ENCODE assay signal across 30 cellular contexts in genomic region chr2:167972020-167972419, GRCh38.
"Had no signal": no experiment of that assay in that cellular context is flagged by ENCODE, and none has a peak within 500 bp of the region (broad histone marks: within the 10 kb centered on the region; RNA-seq: fewer than 3 reads in every experiment).

No MANE protein-coding gene starts in this region.

- H3K9me3 ChIP-seq: ovary, right lobe of liver, testis, tibial nerve, vagina had no signal

- H3K27me3 ChIP-seq: neutrophil, ovary, right lobe of liver, sigmoid colon, suprapubic skin, testis, tibial nerve, upper lobe of left lung, vagina had no signal

- H3K36me3 Mint-ChIP-seq: stimulated activated effector memory CD8-positive, alpha-beta T cell treated with anti-CD3 and anti-CD28 coated beads, Interleukin-12 subunit alpha, Interleukin-12 subunit beta, amount 100 ng/mL, for 72 hours had no signal

- ATAC-seq: naive thymus-derived CD8-positive, alpha-beta T cell; natural killer cell treated with Interleukin-12 subunit alpha and Interleukin-12 subunit beta and Interleukin-15 and Interleukin-18, amount 100 ng/mL, for 72 hours; psoas muscle; right cardiac atrium; right lobe of liver; stimulated activated effector memory CD8-positive, alpha-beta T cell treated with anti-CD3 and anti-CD28 coated beads, Interleukin-12 subunit alpha, Interleukin-12 subunit beta, amount 100 ng/mL, for 72 hours; stimulated activated naive B cell treated with anti-CD40 and anti-IgM and Interleukin-4, amounts not matched to agents 10 μg/mL and 1 μg/mL and 100 μg/mL, for 72 hours; stimulated activated naive CD8-positive, alpha-beta T cell treated with anti-CD3 and anti-CD28 coated beads, Interleukin-15, amount 100 ng/mL, for 72 hours had no signal

- H3K27me3 Mint-ChIP-seq: naive thymus-derived CD8-positive, alpha-beta T cell; natural killer cell treated with Interleukin-12 subunit alpha and Interleukin-12 subunit beta and Interleukin-15 and Interleukin-18, amount 100 ng/mL, for 72 hours; progenitor cell of endocrine pancreas; stimulated activated naive B cell treated with anti-CD40 and anti-IgM and Interleukin-4, amounts not matched to agents 10 μg/mL and 1 μg/mL and 100 μg/mL, for 72 hours; stimulated activated naive CD8-positive, alpha-beta T cell treated with anti-CD3 and anti-CD28 coated beads, Interleukin-15, amount 100 ng/mL, for 72 hours had no signal

- H3K27ac Mint-ChIP-seq: naive thymus-derived CD8-positive, alpha-beta T cell; nephron progenitor cell; progenitor cell of endocrine pancreas; stimulated activated effector memory CD8-positive, alpha-beta T cell treated with anti-CD3 and anti-CD28 coated beads, Interleukin-12 subunit alpha, Interleukin-12 subunit beta, amount 100 ng/mL, for 72 hours; stimulated activated naive B cell treated with anti-CD40 and anti-IgM and Interleukin-4, amounts not matched to agents 10 μg/mL and 1 μg/mL and 100 μg/mL, for 72 hours; stimulated activated naive CD8-positive, alpha-beta T cell treated with anti-CD3 and anti-CD28 coated beads, Interleukin-15, amount 100 ng/mL, for 72 hours had no signal

- H3K9ac ChIP-seq: parathyroid adenoma had no signal

- H3K4me1 ChIP-seq: parathyroid adenoma, psoas muscle, right lobe of liver, suprapubic skin, testis, tibial nerve, upper lobe of left lung had no signal

- H3K4me1 Mint-ChIP-seq: stimulated activated naive CD8-positive, alpha-beta T cell treated with anti-CD3 and anti-CD28 coated beads, Interleukin-15, amount 100 ng/mL, for 72 hours had no signal

- H3K79me2 ChIP-seq: parathyroid adenoma had no signal

- H3K27ac ChIP-seq: neutrophil, ovary, parathyroid adenoma, psoas muscle, right lobe of liver, sigmoid colon, suprapubic skin, testis, tibial nerve, upper lobe of left lung, vagina had no signal

- H3K36me3 ChIP-seq: neutrophil, ovary, right lobe of liver, sigmoid colon, suprapubic skin, upper lobe of left lung, vagina had no signal

- H3K9me3 Mint-ChIP-seq: natural killer cell treated with Interleukin-12 subunit alpha and Interleukin-12 subunit beta and Interleukin-15 and Interleukin-18, amount 100 ng/mL, for 72 hours; stimulated activated effector memory CD8-positive, alpha-beta T cell treated with anti-CD3 and anti-CD28 coated beads, Interleukin-12 subunit alpha, Interleukin-12 subunit beta, amount 100 ng/mL, for 72 hours had no signal

- H3K4me3 Mint-ChIP-seq: naive thymus-derived CD8-positive, alpha-beta T cell; natural killer cell treated with Interleukin-12 subunit alpha and Interleukin-12 subunit beta and Interleukin-15 and Interleukin-18, amount 100 ng/mL, for 72 hours; nephron progenitor cell; neural crest cell; stimulated activated effector memory CD8-positive, alpha-beta T cell treated with anti-CD3 and anti-CD28 coated beads, Interleukin-12 subunit alpha, Interleukin-12 subunit beta, amount 100 ng/mL, for 72 hours; stimulated activated naive B cell treated with anti-CD40 and anti-IgM and Interleukin-4, amounts not matched to agents 10 μg/mL and 1 μg/mL and 100 μg/mL, for 72 hours; stimulated activated naive CD8-positive, alpha-beta T cell treated with anti-CD3 and anti-CD28 coated beads, Interleukin-15, amount 100 ng/mL, for 72 hours had no signal

- DNase-seq: naive thymus-derived CD8-positive, alpha-beta T cell; nucleus accumbens; ovary; posterior cingulate gyrus; psoas muscle; right cardiac atrium; right lobe of liver; sigmoid colon; small intestine; stimulated activated CD4-positive, alpha-beta T cell treated with anti-CD3 and anti-CD28 coated beads, Interleukin-15, amount 100 ng/mL, for 24 hours; stimulated activated CD4-positive, alpha-beta T cell treated with anti-CD3 and anti-CD28 coated beads, Interleukin-2, amount 100 ng/mL, for 24 hours; stimulated activated CD4-positive, alpha-beta T cell treated with anti-CD3 and anti-CD28 coated beads, Interleukin-2, amount 100 ng/mL, for 48 hours; stimulated activated CD4-positive, alpha-beta T cell treated with anti-CD3 and anti-CD28 coated beads, Interleukin-4, amount 100 ng/mL, for 24 hours; stimulated activated naive B cell treated with anti-CD40 and anti-IgM and Interleukin-4, amounts not matched to agents 10 μg/mL and 1 μg/mL and 100 μg/mL, for 72 hours; stimulated activated naive CD4-positive, alpha-beta T cell treated with Interleukin-2 at 50 U/mL for 16 hours; stimulated activated naive CD8-positive, alpha-beta T cell treated with anti-CD3 and anti-CD28 coated beads, Interleukin-15, amount 100 ng/mL, for 72 hours; substantia nigra; testis; trophoblast cell; upper lobe of left lung had no signal

- H3K4me3 ChIP-seq: ovary, psoas muscle, right lobe of liver, sigmoid colon, suprapubic skin, testis, tibial nerve, upper lobe of left lung, vagina had no signal
